1 cellular context compared by ENCODE assay signal in genomic region chr11:116955548-116955947, GRCh38.
TF ChIP-seq lines count a peak whose summit lies in the region.

No MANE protein-coding gene starts in this region.

TF ChIP-seq in SK-N-SH, 30 proteins besides CTCF, POLR2A, EP300 and RAD21:
- no peak for TF ChIP-seq USF2 (IDR thresholded peaks at IDR 0.05; ENCODE audit: borderline replicate concordance, low read depth, low read length)
- TF ChIP-seq TAF1 (IDR thresholded peaks at IDR 0.05; ENCODE audit: borderline replicate concordance, low read depth, low read length): no peak
- TF ChIP-seq SIN3A (IDR thresholded peaks at IDR 0.05; ENCODE audit: borderline replicate concordance, low read depth, low read length): no peak
- TF ChIP-seq RXRA (IDR thresholded peaks at IDR 0.05; ENCODE audit: borderline replicate concordance, low read depth): no peak
- no peak for TF ChIP-seq MXI1 (IDR thresholded peaks at IDR 0.05; ENCODE audit: low read depth, low read length)
- TF ChIP-seq PBX3 (IDR thresholded peaks at IDR 0.05): no peak
- no peak for TF ChIP-seq USF1 (IDR thresholded peaks at IDR 0.05; ENCODE audit: borderline replicate concordance, low read depth)
- no peak for TF ChIP-seq POLR2AphosphoS5 (IDR thresholded peaks at IDR 0.05; ENCODE audit: low read depth, low read length)
- TF ChIP-seq TEAD4 (IDR thresholded peaks at IDR 0.05; ENCODE audit: borderline replicate concordance, insufficient read depth): no peak
- TF ChIP-seq MEF2A (IDR thresholded peaks at IDR 0.05; ENCODE audit: borderline replicate concordance, low read depth): no peak
